14 cellular contexts compared by ENCODE assay signal in the genomic region with DNA sequence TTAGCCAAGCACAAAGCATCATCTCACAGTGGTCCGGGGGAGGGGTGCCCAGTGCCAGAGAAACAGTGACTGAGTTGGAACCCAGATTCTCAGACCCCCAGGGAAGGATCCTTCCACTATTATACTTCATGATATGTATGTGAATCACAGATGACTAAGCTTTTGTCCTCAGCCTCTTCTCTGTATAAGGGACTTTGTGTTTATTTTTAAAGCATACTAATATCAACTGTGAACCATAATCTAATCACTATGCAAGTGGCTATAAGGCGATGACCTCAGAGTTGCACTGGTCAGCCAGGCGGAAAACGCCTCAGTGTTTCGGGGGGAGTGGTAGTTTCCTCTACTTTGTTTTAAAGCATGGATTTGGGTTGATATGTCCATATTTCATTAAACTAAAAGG.
A peak's percentile ranks its signal among the peaks of the same experiment; 100 is the strongest.
DNase-seq lines count a peak whose midpoint lies in the region; TF ChIP-seq lines count a peak whose summit lies in the region.
"Had no signal": no experiment of that assay in that cellular context is flagged by ENCODE, and none has a peak within 500 bp of the region (broad histone marks: within the 10 kb centered on the region; RNA-seq: fewer than 3 reads in every experiment).

No MANE protein-coding gene starts in this region.

- H3K36me3 ChIP-seq in ectodermal cell (ENCODE audit: control insufficient read depth, insufficient read depth, low read length) (no peaks in the 10 kb centered on the region), muscle layer of duodenum (ENCODE audit: control insufficient read depth in 1 of 2, insufficient read depth in 2 of 2, low read length in 2 of 2) (no peaks in the 10 kb centered on the region)
- H3K36me3 ChIP-seq: prostate gland, thoracic aorta had no signal

- H3K9me3 ChIP-seq in ectodermal cell (ENCODE audit: control insufficient read depth, low read length) (no peaks in the 10 kb centered on the region), muscle layer of duodenum (ENCODE audit: control insufficient read depth in 1 of 2, low read length in 2 of 2) (no peaks in the 10 kb centered on the region)
- H3K9me3 ChIP-seq: prostate gland, thoracic aorta had no signal

- WGBS in ectodermal cell, 2 experiments, result 77 to 87% methylated on average over 5 of the region's 5 CpGs

- DNase-seq in AG10803 (ENCODE audit: low read depth) (peak; percentile 14), NCI-H460 (ENCODE audit: extremely low read depth, low read depth) (peak; percentile 54), HuH-7 (ENCODE audit: low spot score) (no peak), SKM-1 treated with dmso at 0.1 percent for 144 hours (lab: John Stamatoyannopoulos, UW; ENCODE audit: unreplicated experiment) (no peak), NCI-H510A treated with DMSO at 0.1 percent for 48 hours (lab: John Stamatoyannopoulos, UW) (no peak)
- DNase-seq in NK-92 treated with Interleukin-12 subunit alpha and Interleukin-12 subunit beta, amount 100 ng/mL, for 24 hours (lab: John Stamatoyannopoulos, UW), result no peak
- DNase-seq: activated CD8-positive, alpha-beta T cell treated with anti-CD3 and anti-CD28 coated beads, Interleukin-2, amount 10 ng/mL, durations not matched to agents 7 days and 5 days; CD8-positive, alpha-beta memory T cell; NCI-H1105 had no signal

- TF ChIP-seq CTCF in AG10803 (conservative IDR thresholded peaks at IDR 0.05; ENCODE audit: low read length), result no peak

- H3K27ac ChIP-seq in ectodermal cell (ENCODE audit: insufficient read depth, low read depth, low read length, poor library complexity, severe bottlenecking) (peak overlapping the region; percentile 46), muscle layer of duodenum (ENCODE audit: low read length) (peak overlapping the region; percentile 11)
- H3K27ac ChIP-seq: HL-60, prostate gland, thoracic aorta had no signal

- H3K4me1 ChIP-seq in ectodermal cell (ENCODE audit: control insufficient read depth, insufficient read depth, low read length) (peaks cover 33% of the 10 kb centered on the region), muscle layer of duodenum (ENCODE audit: control insufficient read depth in 1 of 2, insufficient read depth in 2 of 2, low read length in 2 of 2) (no peaks in the 10 kb centered on the region)
- H3K4me1 ChIP-seq: prostate gland had no signal

- H3K4me3 ChIP-seq in AG10803 (ENCODE audit: low read length), result no peak overlapping the region
- H3K4me3 ChIP-seq in ectodermal cell (ENCODE audit: insufficient read depth, low read depth, low read length), result no peak overlapping the region
- H3K4me3 ChIP-seq in muscle layer of duodenum (ENCODE audit: low read depth in 1 of 2, low read length in 2 of 2), result no peak overlapping the region
- H3K4me3 ChIP-seq: prostate gland, thoracic aorta had no signal

- H3K27me3 ChIP-seq in ectodermal cell (ENCODE audit: control insufficient read depth, insufficient read depth, low read length, poor library complexity, severe bottlenecking), result no peaks in the 10 kb centered on the region
- H3K27me3 ChIP-seq in muscle layer of duodenum (ENCODE audit: low read depth, low read length), result no peaks in the 10 kb centered on the region

Comparison
In these comparisons a context has a peak if more than half of its experiments do, and no peak if none do; other contexts are left out.
1. DNase-seq: peak in AG10803 (single experiment) and NCI-H460 (single experiment); none in HuH-7 (single experiment), SKM-1 treated with dmso at 0.1 percent for 144 hours (single experiment), NK-92 treated with Interleukin-12 subunit alpha and Interleukin-12 subunit beta, amount 100 ng/mL, for 24 hours (single experiment) and NCI-H510A treated with DMSO at 0.1 percent for 48 hours (single experiment).